Comparison of ENCODE assay signal across 16 cellular contexts in the genomic region with DNA sequence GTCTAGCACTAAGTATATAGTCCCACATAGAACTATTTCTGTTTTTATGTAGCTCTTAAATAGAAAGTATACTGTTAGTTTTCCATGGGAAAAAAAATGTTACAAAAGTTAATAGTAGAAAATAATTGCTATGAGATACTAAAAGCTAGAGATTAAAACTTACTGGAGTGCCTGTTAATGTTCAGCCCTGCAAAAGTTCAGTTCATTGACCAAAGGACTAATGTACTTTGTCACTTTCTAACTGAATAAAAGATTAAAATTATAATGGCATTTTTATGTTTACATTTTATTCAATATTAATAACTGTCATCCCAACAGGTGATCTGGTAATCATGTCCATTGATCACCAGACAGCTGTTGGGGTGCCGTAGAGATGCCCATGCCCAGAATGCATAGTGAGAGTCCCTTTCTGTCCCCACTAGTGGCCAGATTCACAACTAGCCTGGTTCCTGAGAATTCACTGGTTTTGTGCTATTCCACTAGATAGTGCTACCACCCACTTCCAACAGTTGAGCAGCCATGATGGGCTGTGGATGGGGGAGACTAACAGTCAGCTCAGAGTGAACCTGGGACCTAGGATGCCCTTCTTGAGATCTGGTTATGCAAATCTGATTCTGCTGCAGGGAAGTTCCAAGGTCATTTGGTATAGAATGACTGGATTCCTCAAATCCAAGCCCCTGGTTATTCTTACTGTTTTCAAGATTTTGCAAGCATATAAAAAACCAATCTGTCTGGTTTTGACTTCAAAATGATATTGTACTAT. TPM values are rescaled to one million over a fixed set of nuclear protein-coding genes. Genes with fewer than 3 reads are reported as not detected.
DNase-seq lines count a peak whose midpoint lies in the region; ATAC-seq, FAIRE-seq and TF ChIP-seq lines count a peak whose summit lies in the region.
"Had no signal": no experiment of that assay in that cellular context is flagged by ENCODE, and none has a peak within 500 bp of the region (broad histone marks: within the 10 kb centered on the region; RNA-seq: fewer than 3 reads in every experiment).

No MANE protein-coding gene starts in this region.

- CTCF ChIA-PET in mammary epithelial cell (lab: Charles Lee; ENCODE audit: low non-redundant PET): no interaction called here

- ATAC-seq in HG02798 (IDR thresholded peaks at IDR 0.05; ENCODE audit: poor library complexity, unreplicated experiment): peak; percentile 35
- ATAC-seq: naive thymus-derived CD4-positive, alpha-beta T cell; stimulated activated naive CD8-positive, alpha-beta T cell treated with anti-CD3 and anti-CD28 coated beads, Interleukin-15, amount 100 ng/mL, for 72 hours had no signal

- H3K4me3 ChIP-seq in GM08714 (ENCODE audit: low read length) (peak overlapping the region; percentile 39; the same call in 1 of the 2 replicates), Peyer's patch (no peak overlapping the region), mammary epithelial cell (replicated peaks in 1 of 3; ENCODE audit: insufficient read depth in 1 of 3, low read depth in 2 of 3, low read length in 3 of 3) (no peak overlapping the region)
- H3K4me3 ChIP-seq: left ventricle myocardium inferior, MG63, uterus had no signal

- TF ChIP-seq POLR2A in Peyer's patch (IDR thresholded peaks at IDR 0.05): no peak

- H3K4me1 ChIP-seq in Peyer's patch (no peaks in the 10 kb centered on the region), mammary epithelial cell (ENCODE audit: insufficient read depth, low read length) (no peaks in the 10 kb centered on the region)
- H3K4me1 ChIP-seq: uterus had no signal

- H3K36me3 ChIP-seq in Peyer's patch (peaks cover 0 to 41% (median 0%) of the 10 kb centered on the region in 3 donors), mammary epithelial cell (ENCODE audit: insufficient read depth, low read length) (peaks cover 17% of the 10 kb centered on the region)
- H3K36me3 ChIP-seq: uterus had no signal

- no peak overlapping the region for H2AFZ ChIP-seq in mammary epithelial cell (ENCODE audit: low read depth, low read length)

- dilution Hi-C loops in mammary epithelial cell (cut with HindIII; ENCODE audit: low sequenced_read_pairs): no loop called here

- no peaks in the 10 kb centered on the region for H4K20me1 ChIP-seq in mammary epithelial cell (ENCODE audit: insufficient read depth, low read length)

- peak; percentile 48 for FAIRE-seq in GM19239 (lab: Jason Lieb, UNC)
- FAIRE-seq: H1 had no signal

- no peak overlapping the region for H3K4me2 ChIP-seq in mammary epithelial cell (ENCODE audit: insufficient read depth, low read depth, low read length)

- no peak overlapping the region for H3K9ac ChIP-seq in mammary epithelial cell (ENCODE audit: insufficient read depth, low read length)

- H3K27me3 ChIP-seq in Peyer's patch (no peaks in the 10 kb centered on the region), mammary epithelial cell (ENCODE audit: insufficient read depth, low read length) (no peaks in the 10 kb centered on the region)
- H3K27me3 ChIP-seq: MG63, uterus had no signal

- no peak overlapping the region for H3K27ac ChIP-seq in Peyer's patch
- no peak overlapping the region for H3K27ac ChIP-seq in mammary epithelial cell (ENCODE audit: insufficient read depth, low read depth, low read length)
- H3K27ac ChIP-seq: left ventricle myocardium inferior, uterus had no signal

- H3K9me3 ChIP-seq in Peyer's patch (no peaks in the 10 kb centered on the region), mammary epithelial cell (replicated peaks; ENCODE audit: insufficient read depth, low read length) (no peaks in the 10 kb centered on the region)
- H3K9me3 ChIP-seq: left ventricle myocardium inferior, MG63, uterus had no signal

- 91% methylated on average over 1 of the region's 1 CpG for WGBS in mammary epithelial cell (ENCODE audit: low coverage, missing lambda C conversion rate)

- intact Hi-C loops in mammary epithelial cell (cut with micrococcal nuclease): no loop called here

- DNase-seq in GM19239 (ENCODE audit: insufficient read length, low spot score) (no peak), NCI-H146 (lab: John Stamatoyannopoulos, UW) (peak; percentile 49), Peyer's patch (no peak), mammary epithelial cell (no peak)
- no peak for DNase-seq in activated CD8-positive, alpha-beta memory T cell treated with anti-CD3 and anti-CD28 coated beads, Interleukin-2, amount 50 U/mL, for 48 hours
- DNase-seq in NK-92 treated with Interleukin-12 subunit alpha and Interleukin-12 subunit beta, amount 100 ng/mL, for 24 hours (lab: John Stamatoyannopoulos, UW): no peak
- DNase-seq: CD4-positive, CD25-positive, alpha-beta regulatory T cell; left ventricle myocardium inferior; MG63; naive thymus-derived CD4-positive, alpha-beta T cell; stimulated activated naive CD8-positive, alpha-beta T cell treated with anti-CD3 and anti-CD28 coated beads, Interleukin-15, amount 100 ng/mL, for 72 hours; T-helper 1 cell; uterus had no signal

- H3K79me2 ChIP-seq in mammary epithelial cell (ENCODE audit: insufficient read depth, low read length): no peaks in the 10 kb centered on the region

- in situ Hi-C loops in mammary epithelial cell (cut with MboI; ENCODE audit: low sequenced_read_pairs in 2 of 2): no loop called here

- no TSS peak for BruUV-seq in mammary epithelial cell (replicated peaks; lab: Mats Ljungman, UMichigan)

- no peak for TF ChIP-seq CTCF in Peyer's patch (IDR thresholded peaks at IDR 0.05)
- no peak for TF ChIP-seq CTCF in mammary epithelial cell (conservative IDR thresholded peaks at IDR 0.05 in 1 of 2, IDR thresholded peaks at IDR 0.05 in 1 of 2; ENCODE audit: extremely low read depth in 1 of 2, insufficient read depth in 1 of 2, low read depth in 1 of 2, low read length in 2 of 2)

RNA-seq across cellular contexts. Expression of a gene that starts 57.8 kb away (rescaled TPM):
- total RNA-seq in Peyer's patch (10 to 100 TPM; 41.7 to 79.0 (median 69.3) TPM), mammary epithelial cell (10 to 100 TPM; 20.7 to 34.5 TPM)
- polyA plus RNA-seq in mammary epithelial cell: 13.3 TPM
- polyA minus RNA-seq in mammary epithelial cell: 30.0 TPM
